12 cellular contexts compared by ENCODE assay signal in genomic region chr3:188664795-188665194, GRCh38.
DNase-seq lines count a peak whose midpoint lies in the region; ATAC-seq, FAIRE-seq and TF ChIP-seq lines count a peak whose summit lies in the region.
"Had no signal": no experiment of that assay in that cellular context is flagged by ENCODE, and none has a peak within 500 bp of the region (broad histone marks: within the 10 kb centered on the region; RNA-seq: fewer than 3 reads in every experiment).

No MANE protein-coding gene starts in this region.

- DNase-seq in A549 (ENCODE audit: low read depth in 1 of 2, low spot score in 1 of 2): peak in 1 of 2 experiments; percentile 47
- peak; percentile 33 for DNase-seq in OCI-M1 (lab: John Stamatoyannopoulos, UW)
- no peak for DNase-seq in epithelial cell of proximal tubule (ENCODE audit: low read depth)
- DNase-seq in kidney glomerular epithelial cell (lab: John Stamatoyannopoulos, UW): no peak
- DNase-seq in NCI-H1694 treated with DMSO at 0.1 percent for 48 hours (lab: John Stamatoyannopoulos, UW): no peak
- DNase-seq: amygdala, DMS79, spleen, testis had no signal

- peak; percentile 62 to 78; a peak in 5 of 6 replicates for ATAC-seq in A549
- ATAC-seq in HG03135 (IDR thresholded peaks at IDR 0.05; ENCODE audit: unreplicated experiment): no peak
- no peak for ATAC-seq in HG03571 (IDR thresholded peaks at IDR 0.05; ENCODE audit: unreplicated experiment)

- peak; percentile 29 to 48; a peak in 3 of 5 replicates for TF ChIP-seq RAD21 in A549 (conservative IDR thresholded peaks at IDR 0.05 in 1 of 2, IDR thresholded peaks at IDR 0.05 in 1 of 2)

- WGBS in A549 (ENCODE audit: missing lambda C conversion rate): 67% methylated on average over 3 of the region's 3 CpGs

- no peak overlapping the region for H3K4me2 ChIP-seq in A549

- H3K27ac ChIP-seq in A549: no peak overlapping the region
- H3K27ac ChIP-seq: spleen, testis had no signal

- no peaks in the 10 kb centered on the region for H3K9me3 ChIP-seq in A549
- H3K9me3 ChIP-seq: spleen, testis had no signal

- no peak overlapping the region for H3K4me3 ChIP-seq in A549
- H3K4me3 ChIP-seq in epithelial cell of proximal tubule (ENCODE audit: low read depth, low read length): no peak overlapping the region
- H3K4me3 ChIP-seq: spleen, testis had no signal

- POLR2A ChIA-PET in A549 (lab: Yijun Ruan, JAX): no interaction called here

- peak; percentile 37 for TF ChIP-seq CTCF in A549 (IDR thresholded peaks at IDR 0.05)
- TF ChIP-seq CTCF in GM12872 (IDR thresholded peaks at IDR 0.05; ENCODE audit: insufficient read depth, low read depth, low read length): peak; percentile 31; the same call in 2 of the 3 replicates
- peak; percentile 49 for TF ChIP-seq CTCF in epithelial cell of proximal tubule (conservative IDR thresholded peaks at IDR 0.05; ENCODE audit: low read depth, low read length)

- H3K4me1 ChIP-seq in A549: no peaks in the 10 kb centered on the region
- H3K4me1 ChIP-seq: testis had no signal

- TF ChIP-seq POLR2A in A549 (IDR thresholded peaks at IDR 0.05; ENCODE audit: low read length): no peak

- CTCF ChIA-PET in A549 (lab: Yijun Ruan, JAX): no interaction called here

- TF ChIP-seq EP300 in A549 (IDR thresholded peaks at IDR 0.05): no peak

- FAIRE-seq in A549 (lab: Jason Lieb, UNC): no peak

TF ChIP-seq in A549, 52 proteins besides CTCF, POLR2A, EP300 and RAD21:
- TF ChIP-seq RFX5 (IDR thresholded peaks at IDR 0.05) (no peak), SMC3 (IDR thresholded peaks at IDR 0.05) (peak; percentile 24; the same call in 2 of the 3 replicates)

Comparison
In these comparisons a context has a peak if more than half of its experiments do, and no peak if none do; other contexts are left out.
1. ATAC-seq: peak in A549 (2 of 2); none in HG03135 (single experiment) and HG03571 (single experiment).
2. Peak in every context shown above with its lines, with median percentiles within 50 percentile points of each other: CTCF ChIP-seq.